In genomic region chr17:1399366-1399678, GRCh38 we compare ENCODE assay signal across 8 cellular contexts. TPM values are rescaled to one million over a fixed set of nuclear protein-coding genes. Genes with fewer than 3 reads are reported as not detected.
DNase-seq lines count a peak whose midpoint lies in the region; ATAC-seq and TF ChIP-seq lines count a peak whose summit lies in the region.

No MANE protein-coding gene starts in this region.

- peak; percentile 8 for ATAC-seq in GM21737 (IDR thresholded peaks at IDR 0.05; ENCODE audit: unreplicated experiment)
- ATAC-seq in GM18505 (IDR thresholded peaks at IDR 0.05; ENCODE audit: unreplicated experiment), result no peak

- H3K27me3 ChIP-seq in BLaER1 treated with 17β-estradiol and CSF1 and Interleukin-3, amounts not matched to agents 10 nM and 100 nM, result no peaks in the 10 kb centered on the region
- H3K27me3 ChIP-seq in Peyer's patch (no peaks in the 10 kb centered on the region), mucosa of stomach (ENCODE audit: control insufficient read depth, insufficient read depth, low read length) (no peaks in the 10 kb centered on the region)
- no peaks in the 10 kb centered on the region for H3K27me3 ChIP-seq in effector memory CD4-positive, alpha-beta T cell (replicated peaks; ENCODE audit: control insufficient read depth, insufficient read depth, low read length, poor library complexity, severe bottlenecking)

- TF ChIP-seq CTCF in Peyer's patch (IDR thresholded peaks at IDR 0.05), result no peak

- H3K4me3 ChIP-seq in BLaER1 treated with 17β-estradiol and CSF1 and Interleukin-3, amounts not matched to agents 10 nM and 100 nM, result peak overlapping the region; percentile 84 to 98 (median 92)
- H3K4me3 ChIP-seq in Peyer's patch (peak overlapping the region; percentile 81 to 97 (median 92)), mucosa of stomach (ENCODE audit: low read length) (peak overlapping the region; percentile 99)
- H3K4me3 ChIP-seq in effector memory CD4-positive, alpha-beta T cell (ENCODE audit: insufficient read depth, low read depth, low read length, poor library complexity, severe bottlenecking), result peak overlapping the region; percentile 100

- TF ChIP-seq POLR2A in Peyer's patch (IDR thresholded peaks at IDR 0.05), result no peak
- TF ChIP-seq POLR2A in GM18505 (IDR thresholded peaks at IDR 0.05; ENCODE audit: borderline replicate concordance, extremely low read depth, insufficient read depth, insufficient read length), result no peak

- peaks cover 49 to 52% (median 51%) of the 10 kb centered on the region in 11 experiments for H4K20me1 ChIP-seq in BLaER1 treated with 17β-estradiol and CSF1 and Interleukin-3, amounts not matched to agents 10 nM and 100 nM

- peak overlapping the region; percentile 91 to 99 (median 98) for H3K9ac ChIP-seq in BLaER1 treated with 17β-estradiol and CSF1 and Interleukin-3, amounts not matched to agents 10 nM and 100 nM
- peak overlapping the region; percentile 96 for H3K9ac ChIP-seq in mucosa of stomach (ENCODE audit: low read length)

- peaks cover 10 to 43% (median 34%) of the 10 kb centered on the region in 11 experiments; a peak in 21 of 22 replicates for H3K36me3 ChIP-seq in BLaER1 treated with 17β-estradiol and CSF1 and Interleukin-3, amounts not matched to agents 10 nM and 100 nM
- H3K36me3 ChIP-seq in Peyer's patch (no peaks in the 10 kb centered on the region), mucosa of stomach (ENCODE audit: control insufficient read depth, insufficient read depth, low read length) (no peaks in the 10 kb centered on the region)
- H3K36me3 ChIP-seq in effector memory CD4-positive, alpha-beta T cell (ENCODE audit: control insufficient read depth, insufficient read depth, low read length), result peaks cover 4% of the 10 kb centered on the region

- peaks cover 28 to 48% (median 40%) of the 10 kb centered on the region in 10 experiments for H3K4me1 ChIP-seq in BLaER1 treated with 17β-estradiol and CSF1 and Interleukin-3, amounts not matched to agents 10 nM and 100 nM
- H3K4me1 ChIP-seq in Peyer's patch, result peaks cover 0 to 45% (median 3%) of the 10 kb centered on the region in 4 donors
- H3K4me1 ChIP-seq in effector memory CD4-positive, alpha-beta T cell (ENCODE audit: control insufficient read depth, insufficient read depth, low read length, poor library complexity, severe bottlenecking), result peaks cover 25% of the 10 kb centered on the region
- peaks cover 15% of the 10 kb centered on the region for H3K4me1 ChIP-seq in mucosa of stomach (ENCODE audit: control insufficient read depth, insufficient read depth, low read length)

- peak overlapping the region; percentile 95 to 100 (median 99) for H3K27ac ChIP-seq in BLaER1 treated with 17β-estradiol and CSF1 and Interleukin-3, amounts not matched to agents 10 nM and 100 nM
- H3K27ac ChIP-seq in Peyer's patch, result peak overlapping the region; percentile 93 to 97 (median 95)
- peak overlapping the region; percentile 97 for H3K27ac ChIP-seq in effector memory CD4-positive, alpha-beta T cell (ENCODE audit: insufficient read depth, low read length, poor library complexity, severe bottlenecking)

- peaks cover 0 to 7% (median 4%) of the 10 kb centered on the region in 11 experiments; a peak in 13 of 22 replicates for H3K9me3 ChIP-seq in BLaER1 treated with 17β-estradiol and CSF1 and Interleukin-3, amounts not matched to agents 10 nM and 100 nM (replicated peaks in 1 of 11)
- H3K9me3 ChIP-seq in Peyer's patch (no peaks in the 10 kb centered on the region), mucosa of stomach (ENCODE audit: control insufficient read depth, low read length) (no peaks in the 10 kb centered on the region)
- H3K9me3 ChIP-seq in effector memory CD4-positive, alpha-beta T cell (ENCODE audit: control insufficient read depth, low read length), result no peaks in the 10 kb centered on the region

- H3K4me2 ChIP-seq in BLaER1 treated with 17β-estradiol and CSF1 and Interleukin-3, amounts not matched to agents 10 nM and 100 nM, result peak overlapping the region; percentile 81 to 98 (median 90); a peak in 21 of 22 replicates

- DNase-seq in Peyer's patch, result peak in 1 of 3 donors; percentile 72
- DNase-seq in effector memory CD4-positive, alpha-beta T cell, result no peak
- peak; percentile 61 for DNase-seq in ureter (ENCODE audit: low spot score)
- no peak for DNase-seq in cerebellum (ENCODE audit: low spot score)

RNA-seq across cellular contexts. Expression of gene YWHAE, which starts 0.7 kb away (rescaled TPM):
- 100 to 1,000 TPM; 317 to 474 (median 395) TPM for total RNA-seq in Peyer's patch
- 492 TPM for total RNA-seq in ureter
- total RNA-seq in cerebellum, result 379 TPM

RNA-seq across cellular contexts. Expression of gene CRK, which starts 56.7 kb away (rescaled TPM):
- total RNA-seq in Peyer's patch (10 to 100 TPM; 33.0 to 66.2 (median 59.5) TPM), ureter (49.6 TPM), cerebellum (76.1 TPM)
